In the genomic region with DNA sequence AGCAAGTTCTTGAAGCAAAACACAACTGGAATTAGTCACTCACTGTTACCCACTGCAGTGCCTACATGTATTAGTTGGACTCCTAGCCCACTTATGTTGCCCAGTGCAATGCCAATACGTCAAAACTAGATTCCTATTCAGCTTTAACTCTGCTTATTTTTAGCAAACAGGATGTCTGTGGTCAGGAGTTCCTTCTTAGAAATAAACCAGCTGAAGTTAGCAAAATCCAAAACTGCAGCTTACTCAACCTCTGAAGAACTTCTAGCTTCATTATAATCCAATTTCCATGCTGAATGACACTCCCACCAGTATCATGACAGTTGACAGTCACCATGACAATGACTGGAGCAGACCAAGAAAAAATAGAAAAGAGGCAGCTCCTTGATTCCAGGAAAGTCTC, we compare ENCODE assay signal across 9 cellular contexts.
DNase-seq lines count a peak whose midpoint lies in the region; ATAC-seq and TF ChIP-seq lines count a peak whose summit lies in the region.
"Had no signal": no experiment of that assay in that cellular context is flagged by ENCODE, and none has a peak within 500 bp of the region (broad histone marks: within the 10 kb centered on the region; RNA-seq: fewer than 3 reads in every experiment).

No MANE protein-coding gene starts in this region.

- peak; percentile 72 for DNase-seq in KBM-7
- peak; percentile 73 for DNase-seq in medulla oblongata (ENCODE audit: extremely low spot score)
- DNase-seq in HuH-7.5 (ENCODE audit: low spot score) = no peak
- no peak for DNase-seq in NK-92 (lab: John Stamatoyannopoulos, UW; ENCODE audit: unreplicated experiment)
- no peak for DNase-seq in OCI-M2 (lab: John Stamatoyannopoulos, UW; ENCODE audit: unreplicated experiment)
- DNase-seq in GM10266 (ENCODE audit: extremely low spot score) = no peak
- DNase-seq: esophagus squamous epithelium had no signal

- no peak for TF ChIP-seq CTCF in GM10266 (IDR thresholded peaks at IDR 0.05; ENCODE audit: control insufficient read depth, insufficient read depth, low read depth, missing control alignments)

- in situ Hi-C loops in KBM-7 (cut with MboI; ENCODE audit: low pct_unique_long_range_greater_than_20kb, low sequenced_read_pairs) = no loop called here

- peak; percentile 99 for ATAC-seq in GM18873 (IDR thresholded peaks at IDR 0.05; ENCODE audit: low FRiP score, unreplicated experiment)
- peak; percentile 91 for ATAC-seq in HG02571 (IDR thresholded peaks at IDR 0.05; ENCODE audit: unreplicated experiment)

Comparison
In these comparisons a context has a peak if more than half of its experiments do, and no peak if none do; other contexts are left out.
1. DNase-seq: peak in KBM-7 (single experiment) and medulla oblongata (single experiment); none in HuH-7.5 (single experiment), NK-92 (single experiment), OCI-M2 (single experiment) and GM10266 (single experiment).